1 cellular context compared by ENCODE assay signal in genomic region chr18:61606068-61606660, GRCh38.
TF ChIP-seq lines count a peak whose summit lies in the region.

No MANE protein-coding gene starts in this region.

TF ChIP-seq in SK-N-SH, 30 proteins besides CTCF, POLR2A, EP300 and RAD21 (continued from another document):
- no peak for TF ChIP-seq IRF3 (IDR thresholded peaks at IDR 0.05; ENCODE audit: low read depth, low read length)
